In genomic region chr1:89942825-89943658, GRCh38 we compare ENCODE assay signal across 1 cellular context.
A peak's percentile ranks its signal among the peaks of the same experiment; 100 is the strongest.
TF ChIP-seq lines count a peak whose summit lies in the region.

No MANE protein-coding gene starts in this region.

TF ChIP-seq in K562, 482 proteins besides CTCF, POLR2A, EP300 and RAD21 (continued from another document):
- TF ChIP-seq, protein P1, sequence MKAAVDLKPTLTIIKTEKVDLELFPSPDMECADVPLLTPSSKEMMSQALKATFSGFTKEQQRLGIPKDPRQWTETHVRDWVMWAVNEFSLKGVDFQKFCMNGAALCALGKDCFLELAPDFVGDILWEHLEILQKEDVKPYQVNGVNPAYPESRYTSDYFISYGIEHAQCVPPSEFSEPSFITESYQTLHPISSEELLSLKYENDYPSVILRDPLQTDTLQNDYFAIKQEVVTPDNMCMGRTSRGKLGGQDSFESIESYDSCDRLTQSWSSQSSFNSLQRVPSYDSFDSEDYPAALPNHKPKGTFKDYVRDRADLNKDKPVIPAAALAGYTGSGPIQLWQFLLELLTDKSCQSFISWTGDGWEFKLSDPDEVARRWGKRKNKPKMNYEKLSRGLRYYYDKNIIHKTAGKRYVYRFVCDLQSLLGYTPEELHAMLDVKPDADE (conservative IDR thresholded peaks at IDR 0.05; ENCODE audit: control insufficient read depth, low read depth, low read length): no peak
- TF ChIP-seq XRCC4 (IDR thresholded peaks at IDR 0.05; ENCODE audit: extremely low read depth, insufficient read depth, insufficient read length) (no peak), NR2C2 (CRISPR knock-in tag; IDR thresholded peaks at IDR 0.05) (no peak), NR2C2 (tag; IDR thresholded peaks at IDR 0.05) (no peak)
- TF ChIP-seq, protein P2, sequence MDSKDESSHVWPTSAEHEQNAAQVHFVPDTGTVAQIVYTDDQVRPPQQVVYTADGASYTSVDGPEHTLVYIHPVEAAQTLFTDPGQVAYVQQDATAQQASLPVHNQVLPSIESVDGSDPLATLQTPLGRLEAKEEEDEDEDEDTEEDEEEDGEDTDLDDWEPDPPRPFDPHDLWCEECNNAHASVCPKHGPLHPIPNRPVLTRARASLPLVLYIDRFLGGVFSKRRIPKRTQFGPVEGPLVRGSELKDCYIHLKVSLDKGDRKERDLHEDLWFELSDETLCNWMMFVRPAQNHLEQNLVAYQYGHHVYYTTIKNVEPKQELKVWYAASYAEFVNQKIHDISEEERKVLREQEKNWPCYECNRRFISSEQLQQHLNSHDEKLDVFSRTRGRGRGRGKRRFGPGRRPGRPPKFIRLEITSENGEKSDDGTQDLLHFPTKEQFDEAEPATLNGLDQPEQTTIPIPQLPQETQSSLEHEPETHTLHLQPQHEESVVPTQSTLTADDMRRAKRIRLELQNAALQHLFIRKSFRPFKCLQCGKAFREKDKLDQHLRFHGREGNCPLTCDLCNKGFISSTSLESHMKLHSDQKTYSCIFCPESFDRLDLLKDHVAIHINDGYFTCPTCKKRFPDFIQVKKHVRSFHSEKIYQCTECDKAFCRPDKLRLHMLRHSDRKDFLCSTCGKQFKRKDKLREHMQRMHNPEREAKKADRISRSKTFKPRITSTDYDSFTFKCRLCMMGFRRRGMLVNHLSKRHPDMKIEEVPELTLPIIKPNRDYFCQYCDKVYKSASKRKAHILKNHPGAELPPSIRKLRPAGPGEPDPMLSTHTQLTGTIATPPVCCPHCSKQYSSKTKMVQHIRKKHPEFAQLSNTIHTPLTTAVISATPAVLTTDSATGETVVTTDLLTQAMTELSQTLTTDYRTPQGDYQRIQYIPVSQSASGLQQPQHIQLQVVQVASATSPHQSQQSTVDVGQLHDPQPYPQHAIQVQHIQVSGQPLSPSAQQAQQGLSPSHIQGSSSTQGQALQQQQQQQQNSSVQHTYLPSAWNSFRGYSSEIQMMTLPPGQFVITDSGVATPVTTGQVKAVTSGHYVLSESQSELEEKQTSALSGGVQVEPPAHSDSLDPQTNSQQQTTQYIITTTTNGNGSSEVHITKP (IDR thresholded peaks at IDR 0.05; ENCODE audit: partially characterized antibody): peak; percentile 46
TF ChIP-seq in K562: peak in this region for 2.
